9 cellular contexts compared by ENCODE assay signal in the genomic region with DNA sequence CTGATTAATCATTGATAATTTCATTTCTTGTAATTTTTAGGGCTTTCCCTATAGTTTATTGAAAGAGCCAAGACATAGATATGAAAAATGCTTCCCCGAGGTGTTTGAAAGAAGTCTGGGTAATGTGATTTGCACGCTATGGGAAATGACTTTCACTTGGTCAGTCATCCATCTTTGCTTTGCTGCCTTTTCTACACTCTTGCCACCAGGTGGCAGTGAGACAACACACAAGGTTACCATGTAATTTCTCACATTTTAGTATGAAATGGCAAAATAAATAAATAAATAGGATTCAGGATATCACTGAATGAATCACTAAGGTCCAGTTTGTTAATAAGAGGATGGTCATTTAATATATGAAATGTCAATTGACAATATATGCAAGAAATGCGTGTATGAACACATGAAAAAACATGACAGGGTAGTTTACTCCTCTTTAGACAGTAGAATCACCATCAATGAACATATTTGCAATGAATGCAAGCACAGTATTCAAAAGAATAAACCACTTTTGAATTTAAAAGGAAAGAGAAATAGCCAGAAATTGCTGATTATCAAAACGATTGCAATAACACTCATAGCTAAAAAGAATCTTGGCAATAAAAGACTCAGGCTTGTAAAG. TPM values are rescaled to one million over a fixed set of nuclear protein-coding genes. Genes with fewer than 3 reads are reported as not detected.
DNase-seq lines count a peak whose midpoint lies in the region; ATAC-seq and TF ChIP-seq lines count a peak whose summit lies in the region.
"Had no signal": no experiment of that assay in that cellular context is flagged by ENCODE, and none has a peak within 500 bp of the region (broad histone marks: within the 10 kb centered on the region; RNA-seq: fewer than 3 reads in every experiment).

No MANE protein-coding gene starts in this region.

- H3K36me3 ChIP-seq in BJ (ENCODE audit: control insufficient read depth, insufficient read depth, low read length) (no peaks in the 10 kb centered on the region), Loucy (ENCODE audit: insufficient read depth, low read length) (no peaks in the 10 kb centered on the region), SK-N-MC (ENCODE audit: insufficient read depth, low read length) (no peaks in the 10 kb centered on the region)

- H3K79me2 ChIP-seq in Loucy (ENCODE audit: insufficient read depth, low read length), result no peaks in the 10 kb centered on the region

- peak overlapping the region; percentile 71 for H2AFZ ChIP-seq in Loucy (ENCODE audit: low read length)

- ATAC-seq in GM18498 (IDR thresholded peaks at IDR 0.05; ENCODE audit: unreplicated experiment) (peak; percentile 96), HG02610 (IDR thresholded peaks at IDR 0.05; ENCODE audit: unreplicated experiment) (peak; percentile 93)

- H3K9me3 ChIP-seq in Loucy (ENCODE audit: insufficient read depth, low read depth, low read length) (no peaks in the 10 kb centered on the region), SK-N-MC (ENCODE audit: low read depth, low read length) (0 out of 2 replicates have a peak, but pooled peaks cover 4% of the 10 kb centered on the region)

- no peaks in the 10 kb centered on the region for H3K9me3 Mint-ChIP-seq in activated CD4-positive, alpha-beta memory T cell treated with anti-CD3 and anti-CD28 coated beads for 36 hours

- no peaks in the 10 kb centered on the region for H4K20me1 ChIP-seq in Loucy (ENCODE audit: insufficient read depth, low read length, poor library complexity, severe bottlenecking)

- H3K4me3 ChIP-seq in BJ (ENCODE audit: low read depth, low read length) (no peak overlapping the region), Loucy (ENCODE audit: low read length, poor library complexity, severe bottlenecking) (peak overlapping the region; percentile 38), SK-N-MC (peak overlapping the region; percentile 62)

- peak overlapping the region; percentile 57 for H3K4me2 ChIP-seq in Loucy (ENCODE audit: low read depth, low read length, poor library complexity, severe bottlenecking)

- H3K9ac ChIP-seq in Loucy (ENCODE audit: low read depth, low read length, poor library complexity, severe bottlenecking) (no peak overlapping the region), SK-N-MC (ENCODE audit: insufficient read length) (peak overlapping the region; percentile 46)

- no peaks in the 10 kb centered on the region for H3K9me2 ChIP-seq in Loucy (replicated peaks; ENCODE audit: low read depth, low read length)

- no peak overlapping the region for H3K27ac ChIP-seq in SK-N-MC

- no peak overlapping the region for H3K27ac Mint-ChIP-seq in activated CD4-positive, alpha-beta memory T cell treated with anti-CD3 and anti-CD28 coated beads for 36 hours

- no peaks in the 10 kb centered on the region for H3K4me1 Mint-ChIP-seq in activated CD4-positive, alpha-beta memory T cell treated with anti-CD3 and anti-CD28 coated beads for 36 hours (ENCODE audit: low read depth)

- H3K27me3 Mint-ChIP-seq in activated CD4-positive, alpha-beta memory T cell treated with anti-CD3 and anti-CD28 coated beads for 36 hours, result no peaks in the 10 kb centered on the region

- H3K4me3 Mint-ChIP-seq in activated CD4-positive, alpha-beta memory T cell treated with anti-CD3 and anti-CD28 coated beads for 36 hours, result no peak overlapping the region

- no peaks in the 10 kb centered on the region for H3F3A ChIP-seq in Loucy (ENCODE audit: low read depth)

- TF ChIP-seq CTCF in BJ (IDR thresholded peaks at IDR 0.05; ENCODE audit: insufficient read depth, low read depth, low read length) (peak; percentile 68), Loucy (conservative IDR thresholded peaks at IDR 0.05; ENCODE audit: low read length) (peak; percentile 97)

- intact Hi-C loops in activated CD4-positive, alpha-beta memory T cell treated with anti-CD3 and anti-CD28 coated beads for 36 hours (cut with micrococcal nuclease), result loop anchor here (1.0 kb wide), 1 partner anchor 242 kb away; no protein-coding TSS in a partner anchor

- DNase-seq in BJ (ENCODE audit: low read depth), result peak; percentile 3
- peak; percentile 56 for DNase-seq in SK-N-MC (ENCODE audit: low read depth, low spot score)
- DNase-seq in fibroblast of peridontal ligament (ENCODE audit: extremely low read depth), result peak; percentile 64
- DNase-seq in renal cortical epithelial cell (ENCODE audit: low read depth), result peak; percentile 72
- DNase-seq in activated CD4-positive, alpha-beta memory T cell treated with anti-CD3 and anti-CD28 coated beads for 36 hours, result no peak

- H3K4me1 ChIP-seq in Loucy (ENCODE audit: insufficient read depth, low read length, poor library complexity, severe bottlenecking), result no peaks in the 10 kb centered on the region

- CTCF ChIA-PET in BJ (lab: Yijun Ruan, JAX), result no interaction called here
- CTCF ChIA-PET in activated CD4-positive, alpha-beta memory T cell treated with anti-CD3 and anti-CD28 coated beads for 36 hours (lab: Charles Lee), result interaction anchor here (0.7 kb wide), 1 partner anchor 33 kb away, joined by 3 read pairs; no protein-coding TSS in a partner anchor

- no peaks in the 10 kb centered on the region for H3K27me3 ChIP-seq in BJ (ENCODE audit: control insufficient read depth, insufficient read depth, low read length)
- no peaks in the 10 kb centered on the region for H3K27me3 ChIP-seq in Loucy (ENCODE audit: insufficient read depth, low read length, poor library complexity, severe bottlenecking)

- POLR2A ChIA-PET in BJ (lab: Charles Lee), result no interaction called here
- POLR2A ChIA-PET in activated CD4-positive, alpha-beta memory T cell treated with anti-CD3 and anti-CD28 coated beads for 36 hours (lab: Charles Lee), result no interaction called here

- H3K36me3 Mint-ChIP-seq in activated CD4-positive, alpha-beta memory T cell treated with anti-CD3 and anti-CD28 coated beads for 36 hours, result no peaks in the 10 kb centered on the region

RNA-seq across cellular contexts. Expression of gene KCNH7, which starts 52.2 kb away (rescaled TPM):
- not detected in 2 replicates for polyA plus RNA-seq in BJ (2011; rRNA removed)
- not detected in 2 replicates for polyA minus RNA-seq in BJ (2011; rRNA and poly(A)+ RNA removed)
- total RNA-seq in renal cortical epithelial cell, result under 0.01 and 1.7 TPM in 2 replicates
- not detected for total RNA-seq in activated CD4-positive, alpha-beta memory T cell treated with anti-CD3 and anti-CD28 coated beads for 36 hours
- total RNA-seq: activated CD8-positive, alpha-beta memory T cell treated with anti-CD3 and anti-CD28 coated beads for 36 hours had no signal
